8 cellular contexts compared by ENCODE assay signal in the genomic region with DNA sequence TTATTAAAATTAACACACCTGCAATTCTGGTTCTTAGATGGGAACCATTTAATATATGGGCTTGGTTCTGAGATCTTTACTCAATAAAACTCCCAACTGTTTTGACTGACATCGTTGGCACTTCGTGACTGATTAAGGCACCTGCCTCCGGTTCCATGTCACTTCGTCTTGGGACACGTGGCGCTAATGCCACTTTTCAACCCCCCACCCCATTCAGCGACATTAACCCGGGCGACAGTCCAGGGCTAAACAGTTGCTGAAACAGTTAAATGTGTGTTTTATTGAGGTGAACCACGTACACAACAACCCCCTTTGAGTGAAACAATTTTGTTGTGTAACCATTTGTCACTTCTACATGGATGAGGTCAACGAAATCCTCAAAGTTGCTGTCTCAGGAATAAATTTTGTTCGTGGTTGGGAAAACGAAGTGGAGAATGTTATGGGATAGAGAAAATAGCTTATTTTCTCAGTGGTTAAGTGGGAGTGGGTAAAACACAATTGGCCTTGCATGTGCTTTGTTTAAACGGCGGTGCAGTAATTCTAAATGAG. TPM values are rescaled to one million over a fixed set of nuclear protein-coding genes. Genes with fewer than 3 reads are reported as not detected.
DNase-seq lines count a peak whose midpoint lies in the region; ATAC-seq and TF ChIP-seq lines count a peak whose summit lies in the region.

No MANE protein-coding gene starts in this region.

- no peaks in the 10 kb centered on the region for H3K36me3 ChIP-seq in BE2C

- no peak for ATAC-seq in central memory CD8-positive, alpha-beta T cell (replicated peaks; ENCODE audit: extremely low read depth, poor library complexity, severe bottlenecking)
- ATAC-seq in naive B cell (ENCODE audit: low read depth in 2 of 2), result no peak
- no peak for ATAC-seq in GM21381 (IDR thresholded peaks at IDR 0.05; ENCODE audit: unreplicated experiment)

- no peaks in the 10 kb centered on the region for H3K27me3 ChIP-seq in BE2C

- peaks cover 15% of the 10 kb centered on the region for H3K36me3 Mint-ChIP-seq in central memory CD8-positive, alpha-beta T cell (ENCODE audit: insufficient read depth)
- no peaks in the 10 kb centered on the region for H3K36me3 Mint-ChIP-seq in naive B cell

- H3K4me1 ChIP-seq in BE2C, result peaks cover 15% of the 10 kb centered on the region

- no peaks in the 10 kb centered on the region for H3K27me3 Mint-ChIP-seq in central memory CD8-positive, alpha-beta T cell
- no peaks in the 10 kb centered on the region for H3K27me3 Mint-ChIP-seq in naive B cell

- peaks cover 22% of the 10 kb centered on the region for H3K4me1 Mint-ChIP-seq in central memory CD8-positive, alpha-beta T cell
- peaks cover 25 to 35% (median 32%) of the 10 kb centered on the region in 3 donors for H3K4me1 Mint-ChIP-seq in naive B cell

- no peak for TF ChIP-seq CTCF in BE2C (IDR thresholded peaks at IDR 0.05; ENCODE audit: low read depth, low read length)
- TF ChIP-seq CTCF in LNCaP clone FGC (IDR thresholded peaks at IDR 0.05; ENCODE audit: control insufficient read depth, extremely low read depth, insufficient read depth), result no peak

- H3K4me3 Mint-ChIP-seq in central memory CD8-positive, alpha-beta T cell, result peak overlapping the region; percentile 88
- H3K4me3 Mint-ChIP-seq in naive B cell, result peak overlapping the region; percentile 89 to 97 (median 94)

- H3K4me3 ChIP-seq in BE2C (ENCODE audit: low read depth, low read length), result peak overlapping the region; percentile 84
- H3K4me3 ChIP-seq in LNCaP clone FGC (ENCODE audit: low read depth, low read length), result peak overlapping the region; percentile 63

- H3K27ac Mint-ChIP-seq in central memory CD8-positive, alpha-beta T cell (ENCODE audit: low read depth), result peak overlapping the region; percentile 92
- peak overlapping the region; percentile 65 to 99 (median 96) for H3K27ac Mint-ChIP-seq in naive B cell

- no peaks in the 10 kb centered on the region for H3K9me3 ChIP-seq in BE2C

- DNase-seq in BE2C (no peak), LNCaP clone FGC (ENCODE audit: low read depth) (no peak), naive B cell (no peak), HPDE6-E6E7 (ENCODE audit: extremely low spot score) (no peak), iPS-NIHi7 (ENCODE audit: extremely low spot score) (no peak)
- DNase-seq in central memory CD8-positive, alpha-beta T cell (ENCODE audit: low spot score in 2 of 2), result no peak
- DNase-seq in activated effector memory CD4-positive, alpha-beta T cell treated with Interleukin-2 at 50 U/mL for 16 hours, result no peak

- H3K9me3 Mint-ChIP-seq in central memory CD8-positive, alpha-beta T cell, result no peaks in the 10 kb centered on the region
- no peaks in the 10 kb centered on the region for H3K9me3 Mint-ChIP-seq in naive B cell

RNA-seq across cellular contexts. Expression of a gene that starts 9.9 kb away (rescaled TPM):
- polyA plus RNA-seq in BE2C (2012; ENCODE audit: insufficient read depth, insufficient read length, low read depth), result 70.7 TPM
- 10 to 100 TPM; 48.8 to 96.3 (median 63.1) TPM for polyA plus RNA-seq in naive B cell (ENCODE audit: low read depth in 6 of 6)
